Comparison of ENCODE assay signal across 1 cellular context in the genomic region with DNA sequence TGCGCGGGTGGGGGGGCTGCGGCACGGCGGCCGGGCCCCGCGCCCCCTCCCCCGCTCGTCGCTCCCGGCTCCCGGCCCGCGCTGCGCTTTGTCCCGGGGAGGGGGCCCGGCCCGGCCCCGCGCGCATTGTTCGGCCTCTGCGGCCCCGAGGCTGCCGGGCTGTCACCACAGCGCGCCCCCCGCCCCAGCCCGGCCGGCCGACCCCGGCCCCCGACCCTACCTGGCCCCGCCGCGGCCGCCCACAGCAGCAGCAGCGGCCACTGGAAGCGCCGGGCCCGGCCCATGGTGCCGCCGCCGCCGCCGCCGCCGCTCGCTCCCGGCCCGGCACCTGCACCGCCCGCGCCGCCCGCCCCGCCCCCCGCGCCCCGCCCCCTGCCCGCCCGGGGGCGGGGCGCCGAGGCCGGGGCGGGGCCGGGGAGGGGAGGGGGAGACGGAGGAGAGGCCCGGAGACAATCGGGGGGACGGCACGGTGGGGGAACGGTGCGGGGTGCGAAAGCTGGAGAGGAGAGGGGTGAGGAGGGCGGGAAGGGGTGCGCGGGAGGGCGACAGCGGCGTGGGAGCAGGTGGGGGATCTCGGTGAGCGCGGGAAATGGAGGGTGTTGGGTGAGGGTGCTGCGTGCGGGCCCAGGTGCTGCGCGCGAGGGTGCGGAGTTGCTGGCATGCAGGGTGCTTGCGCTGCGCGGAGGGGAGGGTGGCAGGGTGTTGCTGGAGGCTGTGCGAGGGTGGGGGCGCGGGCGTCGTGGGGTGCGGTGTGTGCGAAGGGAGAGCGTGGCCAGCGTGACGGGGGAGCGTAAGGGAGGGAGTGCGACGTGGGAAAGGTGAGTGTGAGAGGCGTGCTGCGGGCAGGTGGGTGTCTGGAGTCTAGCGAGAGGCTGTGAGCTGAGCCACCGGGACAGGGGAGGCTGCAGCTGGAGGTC.
A peak's percentile ranks its signal among the peaks of the same experiment; 100 is the strongest.
TF ChIP-seq lines count a peak whose summit lies in the region.

A gene with protein sequence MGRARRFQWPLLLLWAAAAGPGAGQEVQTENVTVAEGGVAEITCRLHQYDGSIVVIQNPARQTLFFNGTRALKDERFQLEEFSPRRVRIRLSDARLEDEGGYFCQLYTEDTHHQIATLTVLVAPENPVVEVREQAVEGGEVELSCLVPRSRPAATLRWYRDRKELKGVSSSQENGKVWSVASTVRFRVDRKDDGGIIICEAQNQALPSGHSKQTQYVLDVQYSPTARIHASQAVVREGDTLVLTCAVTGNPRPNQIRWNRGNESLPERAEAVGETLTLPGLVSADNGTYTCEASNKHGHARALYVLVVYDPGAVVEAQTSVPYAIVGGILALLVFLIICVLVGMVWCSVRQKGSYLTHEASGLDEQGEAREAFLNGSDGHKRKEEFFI (minus strand): TSS at position 344 of the 917 bp plus-strand sequence. CDS start 60 bp downstream, at position 284.

TF ChIP-seq in HepG2, 621 proteins besides CTCF, POLR2A, EP300 and RAD21 (continued from another document and continues in another):
- TF ChIP-seq, protein P1, sequence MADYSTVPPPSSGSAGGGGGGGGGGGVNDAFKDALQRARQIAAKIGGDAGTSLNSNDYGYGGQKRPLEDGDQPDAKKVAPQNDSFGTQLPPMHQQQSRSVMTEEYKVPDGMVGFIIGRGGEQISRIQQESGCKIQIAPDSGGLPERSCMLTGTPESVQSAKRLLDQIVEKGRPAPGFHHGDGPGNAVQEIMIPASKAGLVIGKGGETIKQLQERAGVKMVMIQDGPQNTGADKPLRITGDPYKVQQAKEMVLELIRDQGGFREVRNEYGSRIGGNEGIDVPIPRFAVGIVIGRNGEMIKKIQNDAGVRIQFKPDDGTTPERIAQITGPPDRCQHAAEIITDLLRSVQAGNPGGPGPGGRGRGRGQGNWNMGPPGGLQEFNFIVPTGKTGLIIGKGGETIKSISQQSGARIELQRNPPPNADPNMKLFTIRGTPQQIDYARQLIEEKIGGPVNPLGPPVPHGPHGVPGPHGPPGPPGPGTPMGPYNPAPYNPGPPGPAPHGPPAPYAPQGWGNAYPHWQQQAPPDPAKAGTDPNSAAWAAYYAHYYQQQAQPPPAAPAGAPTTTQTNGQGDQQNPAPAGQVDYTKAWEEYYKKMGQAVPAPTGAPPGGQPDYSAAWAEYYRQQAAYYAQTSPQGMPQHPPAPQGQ (CRISPR knock-in tag; IDR thresholded peaks at IDR 0.05; ENCODE audit: borderline replicate concordance), result no peak
- TF ChIP-seq TAF1 (CRISPR knock-in tag; IDR thresholded peaks at IDR 0.05), result 0 out of 2 replicates have a peak, but pooled peaks have one; percentile 16
- TF ChIP-seq MIER3 (CRISPR knock-in tag; IDR thresholded peaks at IDR 0.05; ENCODE audit: borderline replicate concordance), result no peak
- TF ChIP-seq CBX1 (IDR thresholded peaks at IDR 0.05; ENCODE audit: low read depth), result peak; percentile 16
- TF ChIP-seq ZNF619 (CRISPR knock-in tag; IDR thresholded peaks at IDR 0.05), result 0 out of 2 replicates have a peak, but pooled peaks have one; percentile 27
- TF ChIP-seq CHCHD3 (CRISPR knock-in tag; IDR thresholded peaks at IDR 0.05), result peak; percentile 84; the same call in 1 of the 2 replicates
- TF ChIP-seq, protein P2, sequence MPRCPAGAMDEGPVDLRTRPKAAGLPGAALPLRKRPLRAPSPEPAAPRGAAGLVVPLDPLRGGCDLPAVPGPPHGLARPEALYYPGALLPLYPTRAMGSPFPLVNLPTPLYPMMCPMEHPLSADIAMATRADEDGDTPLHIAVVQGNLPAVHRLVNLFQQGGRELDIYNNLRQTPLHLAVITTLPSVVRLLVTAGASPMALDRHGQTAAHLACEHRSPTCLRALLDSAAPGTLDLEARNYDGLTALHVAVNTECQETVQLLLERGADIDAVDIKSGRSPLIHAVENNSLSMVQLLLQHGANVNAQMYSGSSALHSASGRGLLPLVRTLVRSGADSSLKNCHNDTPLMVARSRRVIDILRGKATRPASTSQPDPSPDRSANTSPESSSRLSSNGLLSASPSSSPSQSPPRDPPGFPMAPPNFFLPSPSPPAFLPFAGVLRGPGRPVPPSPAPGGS (CRISPR knock-in tag; IDR thresholded peaks at IDR 0.05), result peak; percentile 65; the same call in 1 of the 2 replicates
- TF ChIP-seq, protein P3, sequence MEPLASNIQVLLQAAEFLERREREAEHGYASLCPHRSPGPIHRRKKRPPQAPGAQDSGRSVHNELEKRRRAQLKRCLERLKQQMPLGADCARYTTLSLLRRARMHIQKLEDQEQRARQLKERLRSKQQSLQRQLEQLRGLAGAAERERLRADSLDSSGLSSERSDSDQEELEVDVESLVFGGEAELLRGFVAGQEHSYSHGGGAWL (CRISPR knock-in tag; IDR thresholded peaks at IDR 0.05), result 0 out of 2 replicates have a peak, but pooled peaks have one; percentile 5
- no peak for TF ChIP-seq YY1 (IDR thresholded peaks at IDR 0.05; ENCODE audit: insufficient read depth, insufficient replicate concordance, low read depth, low read length)
- TF ChIP-seq MEIS2 (CRISPR knock-in tag; IDR thresholded peaks at IDR 0.05), result no peak
- TF ChIP-seq, protein P4, sequence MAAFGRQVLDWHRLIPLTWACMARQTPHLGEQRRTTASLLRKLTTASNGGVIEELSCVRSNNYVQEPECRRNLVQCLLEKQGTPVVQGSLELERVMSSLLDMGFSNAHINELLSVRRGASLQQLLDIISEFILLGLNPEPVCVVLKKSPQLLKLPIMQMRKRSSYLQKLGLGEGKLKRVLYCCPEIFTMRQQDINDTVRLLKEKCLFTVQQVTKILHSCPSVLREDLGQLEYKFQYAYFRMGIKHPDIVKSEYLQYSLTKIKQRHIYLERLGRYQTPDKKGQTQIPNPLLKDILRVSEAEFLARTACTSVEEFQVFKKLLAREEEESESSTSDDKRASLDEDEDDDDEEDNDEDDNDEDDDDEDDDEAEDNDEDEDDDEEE (CRISPR knock-in tag; IDR thresholded peaks at IDR 0.05), result 0 out of 2 replicates have a peak, but pooled peaks have one; percentile 31
- TF ChIP-seq, protein P5, sequence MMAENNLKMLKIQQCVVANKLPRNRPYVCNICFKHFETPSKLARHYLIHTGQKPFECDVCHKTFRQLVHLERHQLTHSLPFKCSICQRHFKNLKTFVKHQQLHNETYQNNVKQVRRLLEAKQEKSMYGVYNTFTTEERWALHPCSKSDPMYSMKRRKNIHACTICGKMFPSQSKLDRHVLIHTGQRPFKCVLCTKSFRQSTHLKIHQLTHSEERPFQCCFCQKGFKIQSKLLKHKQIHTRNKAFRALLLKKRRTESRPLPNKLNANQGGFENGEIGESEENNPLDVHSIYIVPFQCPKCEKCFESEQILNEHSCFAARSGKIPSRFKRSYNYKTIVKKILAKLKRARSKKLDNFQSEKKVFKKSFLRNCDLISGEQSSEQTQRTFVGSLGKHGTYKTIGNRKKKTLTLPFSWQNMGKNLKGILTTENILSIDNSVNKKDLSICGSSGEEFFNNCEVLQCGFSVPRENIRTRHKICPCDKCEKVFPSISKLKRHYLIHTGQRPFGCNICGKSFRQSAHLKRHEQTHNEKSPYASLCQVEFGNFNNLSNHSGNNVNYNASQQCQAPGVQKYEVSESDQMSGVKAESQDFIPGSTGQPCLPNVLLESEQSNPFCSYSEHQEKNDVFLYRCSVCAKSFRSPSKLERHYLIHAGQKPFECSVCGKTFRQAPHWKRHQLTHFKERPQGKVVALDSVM (CRISPR knock-in tag; IDR thresholded peaks at IDR 0.05), result peak; percentile 94
- 0 out of 2 replicates have a peak, but pooled peaks have one; percentile 34 for TF ChIP-seq SP4 (CRISPR knock-in tag; IDR thresholded peaks at IDR 0.05)
- 0 out of 2 replicates have a peak, but pooled peaks have one; percentile 25 for TF ChIP-seq NR1H2 (CRISPR knock-in tag; IDR thresholded peaks at IDR 0.05; ENCODE audit: borderline replicate concordance, low read depth)
- TF ChIP-seq NFYB (CRISPR knock-in tag; IDR thresholded peaks at IDR 0.05), result no peak
- TF ChIP-seq STAT5B (CRISPR knock-in tag; IDR thresholded peaks at IDR 0.05), result no peak
- 0 out of 2 replicates have a peak, but pooled peaks have one; percentile 49 for TF ChIP-seq MZF1 (CRISPR knock-in tag; IDR thresholded peaks at IDR 0.05; ENCODE audit: borderline replicate concordance)
- TF ChIP-seq ZNF292 (CRISPR knock-in tag; IDR thresholded peaks at IDR 0.05; ENCODE audit: borderline replicate concordance, low read depth), result 0 out of 2 replicates have a peak, but pooled peaks have one; percentile 47
- 0 out of 2 replicates have a peak, but pooled peaks have one; percentile 67 for TF ChIP-seq ZIK1 (CRISPR knock-in tag; IDR thresholded peaks at IDR 0.05; ENCODE audit: borderline replicate concordance, low read depth)
- 0 out of 2 replicates have a peak, but pooled peaks have one; percentile 29 for TF ChIP-seq AKAP8 (CRISPR knock-in tag; IDR thresholded peaks at IDR 0.05)
- no peak for TF ChIP-seq GATAD1 (CRISPR knock-in tag; IDR thresholded peaks at IDR 0.05)
- TF ChIP-seq ZNF329 (CRISPR knock-in tag; IDR thresholded peaks at IDR 0.05; ENCODE audit: low read depth), result no peak
- TF ChIP-seq ARNT2 (CRISPR knock-in tag; IDR thresholded peaks at IDR 0.05; ENCODE audit: low read depth), result peak; percentile 72
- 0 out of 2 replicates have a peak, but pooled peaks have one; percentile 27 for TF ChIP-seq SP5 (CRISPR knock-in tag; IDR thresholded peaks at IDR 0.05; ENCODE audit: borderline replicate concordance, low read depth)
- TF ChIP-seq CBX2 (IDR thresholded peaks at IDR 0.05; ENCODE audit: low read depth, low read length), result no peak
- no peak for TF ChIP-seq CBX2 (CRISPR knock-in tag; IDR thresholded peaks at IDR 0.05; ENCODE audit: low read depth)
- TF ChIP-seq HES4 (CRISPR knock-in tag; IDR thresholded peaks at IDR 0.05; ENCODE audit: borderline replicate concordance), result peak; percentile 35; the same call in 1 of the 2 replicates
- TF ChIP-seq, protein P6, sequence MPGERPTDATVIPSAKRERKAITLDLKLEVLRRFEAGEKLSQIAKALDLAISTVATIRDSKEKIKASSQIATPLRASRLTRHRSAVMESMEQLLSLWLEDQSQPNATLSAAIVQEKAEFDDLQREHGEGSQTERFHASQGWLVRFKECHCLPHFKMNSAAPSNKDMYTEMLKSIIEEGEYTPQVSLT (CRISPR knock-in tag; IDR thresholded peaks at IDR 0.05; ENCODE audit: borderline replicate concordance, low read depth), result no peak
- no peak; the same call in none of the 2 replicates for TF ChIP-seq ZSCAN21 (CRISPR knock-in tag; IDR thresholded peaks at IDR 0.05; ENCODE audit: borderline replicate concordance)
- TF ChIP-seq MTF1 (CRISPR knock-in tag; IDR thresholded peaks at IDR 0.05), result no peak
- TF ChIP-seq, protein P7, sequence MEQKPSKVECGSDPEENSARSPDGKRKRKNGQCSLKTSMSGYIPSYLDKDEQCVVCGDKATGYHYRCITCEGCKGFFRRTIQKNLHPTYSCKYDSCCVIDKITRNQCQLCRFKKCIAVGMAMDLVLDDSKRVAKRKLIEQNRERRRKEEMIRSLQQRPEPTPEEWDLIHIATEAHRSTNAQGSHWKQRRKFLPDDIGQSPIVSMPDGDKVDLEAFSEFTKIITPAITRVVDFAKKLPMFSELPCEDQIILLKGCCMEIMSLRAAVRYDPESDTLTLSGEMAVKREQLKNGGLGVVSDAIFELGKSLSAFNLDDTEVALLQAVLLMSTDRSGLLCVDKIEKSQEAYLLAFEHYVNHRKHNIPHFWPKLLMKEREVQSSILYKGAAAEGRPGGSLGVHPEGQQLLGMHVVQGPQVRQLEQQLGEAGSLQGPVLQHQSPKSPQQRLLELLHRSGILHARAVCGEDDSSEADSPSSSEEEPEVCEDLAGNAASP (CRISPR knock-in tag; IDR thresholded peaks at IDR 0.05; ENCODE audit: borderline replicate concordance), result peak; percentile 14; the same call in 1 of the 2 replicates
- no peak for TF ChIP-seq MLLT10 (CRISPR knock-in tag; IDR thresholded peaks at IDR 0.05)
- TF ChIP-seq ZFYVE20 (CRISPR knock-in tag; IDR thresholded peaks at IDR 0.05; ENCODE audit: borderline replicate concordance, low read depth), result 0 out of 2 replicates have a peak, but pooled peaks have one; percentile 50
- TF ChIP-seq ZSCAN25 (CRISPR knock-in tag; IDR thresholded peaks at IDR 0.05), result peak; percentile 91
- 0 out of 2 replicates have a peak, but pooled peaks have one; percentile 34 for TF ChIP-seq DMAP1 (CRISPR knock-in tag; IDR thresholded peaks at IDR 0.05)
- peak; percentile 89 for TF ChIP-seq HNRNPK (IDR thresholded peaks at IDR 0.05; ENCODE audit: low read depth, low read length, poor library complexity, severe bottlenecking)
